In the genomic region with DNA sequence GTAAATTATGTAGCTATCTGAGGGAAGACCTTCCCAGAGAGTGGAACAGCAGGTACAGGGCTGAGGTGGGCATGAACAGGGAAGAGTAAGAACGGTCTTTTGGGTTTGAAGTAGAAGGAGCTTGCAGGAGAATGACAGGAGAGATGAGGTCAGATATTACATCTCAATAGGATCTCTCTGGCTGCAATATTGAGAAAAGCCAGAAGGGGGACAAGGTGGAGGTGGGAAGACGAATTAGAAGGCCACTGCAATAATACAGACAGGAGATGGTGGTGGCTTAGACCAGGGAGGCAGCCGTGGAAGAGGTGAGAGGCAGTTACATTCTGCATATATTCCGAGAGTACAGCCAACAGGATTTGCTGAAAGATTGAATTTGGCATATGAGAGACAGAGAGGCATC, we compare ENCODE assay signal across 8 cellular contexts.
DNase-seq lines count a peak whose midpoint lies in the region; ATAC-seq and TF ChIP-seq lines count a peak whose summit lies in the region.

No MANE protein-coding gene starts in this region.

- no peaks in the 10 kb centered on the region for H3K27me3 ChIP-seq in A673 (replicated peaks; ENCODE audit: insufficient read depth, low read depth, low read length, poor library complexity)
- H3K27me3 ChIP-seq in Panc1 (ENCODE audit: control insufficient read depth, insufficient read depth, low read length) = no peaks in the 10 kb centered on the region
- no peaks in the 10 kb centered on the region for H3K27me3 ChIP-seq in dorsolateral prefrontal cortex

- no peak overlapping the region for H3K4me3 ChIP-seq in A673 (ENCODE audit: low read depth, low read length, poor library complexity, severe bottlenecking)
- H3K4me3 ChIP-seq in Panc1 (ENCODE audit: low read depth in 2 of 2, low read length in 2 of 2) = no peak overlapping the region
- H3K4me3 ChIP-seq in dorsolateral prefrontal cortex = no peak overlapping the region

- ATAC-seq in GM18505 (IDR thresholded peaks at IDR 0.05; ENCODE audit: unreplicated experiment) (peak; percentile 88), HG02973 (IDR thresholded peaks at IDR 0.05; ENCODE audit: unreplicated experiment) (peak; percentile 93), Panc1 (peak; percentile 75; the same call in 1 of the 2 replicates), GM19397 (IDR thresholded peaks at IDR 0.05; ENCODE audit: unreplicated experiment) (no peak)

- in situ Hi-C loops in Panc1 (cut with HindIII; ENCODE audit: low pct_unique_long_range_greater_than_20kb, low sequenced_read_pairs) = no loop called here

- no TSS peak for BruUV-seq in A673 (replicated peaks; lab: Mats Ljungman, UMichigan)
- BruUV-seq in Panc1 (replicated peaks; lab: Mats Ljungman, UMichigan) = no TSS peak

- CTCF ChIA-PET in A673 (lab: Charles Lee) (interaction anchor here (0.6 kb wide), 1 partner anchor 529 kb away, joined by 3 read pairs; no protein-coding TSS in a partner anchor), Panc1 (lab: Charles Lee) (no interaction called here)

- H3K36me3 ChIP-seq in A673 (ENCODE audit: insufficient read depth, low read length, poor library complexity, severe bottlenecking) (no peaks in the 10 kb centered on the region), Panc1 (ENCODE audit: control insufficient read depth, insufficient read depth, low read length) (no peaks in the 10 kb centered on the region)

- TF ChIP-seq POLR2A in GM18505 (IDR thresholded peaks at IDR 0.05; ENCODE audit: borderline replicate concordance, extremely low read depth, insufficient read depth, insufficient read length) = no peak

- H3K27ac ChIP-seq in A673 (ENCODE audit: low read depth, low read length, poor library complexity, severe bottlenecking) (no peak overlapping the region), Panc1 (ENCODE audit: low read length) (no peak overlapping the region), dorsolateral prefrontal cortex (no peak overlapping the region)

- no peaks in the 10 kb centered on the region for H3K4me1 ChIP-seq in A673 (ENCODE audit: insufficient read depth, low read length, poor library complexity, severe bottlenecking)
- H3K4me1 ChIP-seq in Panc1 (ENCODE audit: control insufficient read depth, insufficient read depth, low read length) = no peaks in the 10 kb centered on the region

- intact Hi-C loops in A673 (cut with micrococcal nuclease; ENCODE audit: unreplicated experiment) = no loop called here
- intact Hi-C loops in Panc1 (cut with micrococcal nuclease; ENCODE audit: unreplicated experiment) = no loop called here
- intact Hi-C loops in dorsolateral prefrontal cortex (cut with DNase I) = no loop called here

- POLR2A ChIA-PET in A673 (lab: Charles Lee; ENCODE audit: low non-redundant PET) (no interaction called here), Panc1 (lab: Charles Lee) (no interaction called here)

- TF ChIP-seq CTCF in A673 (conservative IDR thresholded peaks at IDR 0.05; ENCODE audit: low read depth, low read length) (peak; percentile 52), Panc1 (IDR thresholded peaks at IDR 0.05) (peak; percentile 57), dorsolateral prefrontal cortex (IDR thresholded peaks at IDR 0.05 in 54 of 56, conservative IDR thresholded peaks at IDR 0.05 in 2 of 56; ENCODE audit: low read depth in 1 of 56, partially characterized antibody in 56 of 56) (peak in 7 of 56 donors; percentile 9 to 25 (median 15))

- no peaks in the 10 kb centered on the region for H3K9me3 ChIP-seq in A673 (ENCODE audit: low read depth, low read length, poor library complexity, severe bottlenecking)
- H3K9me3 ChIP-seq in Panc1 (ENCODE audit: control insufficient read depth, insufficient read depth, low read depth, low read length) = no peaks in the 10 kb centered on the region

- peak; percentile 53 for DNase-seq in A673 (ENCODE audit: low spot score)
- DNase-seq in Panc1 (ENCODE audit: low read depth, low spot score) = no peak
- DNase-seq in kidney glomerular epithelial cell (lab: John Stamatoyannopoulos, UW) = peak; percentile 27
- no peak for DNase-seq in amygdala (lab: John Stamatoyannopoulos, UW)
- DNase-seq in dorsolateral prefrontal cortex = no peak

Comparison
In these comparisons a context has a peak if more than half of its experiments do, and no peak if none do; other contexts are left out.
1. DNase-seq: peak in A673 (single experiment) and kidney glomerular epithelial cell (single experiment); none in Panc1 (single experiment), amygdala (0 of 56) and dorsolateral prefrontal cortex (0 of 10).